Comparison of ENCODE assay signal across 8 cellular contexts in the genomic region with DNA sequence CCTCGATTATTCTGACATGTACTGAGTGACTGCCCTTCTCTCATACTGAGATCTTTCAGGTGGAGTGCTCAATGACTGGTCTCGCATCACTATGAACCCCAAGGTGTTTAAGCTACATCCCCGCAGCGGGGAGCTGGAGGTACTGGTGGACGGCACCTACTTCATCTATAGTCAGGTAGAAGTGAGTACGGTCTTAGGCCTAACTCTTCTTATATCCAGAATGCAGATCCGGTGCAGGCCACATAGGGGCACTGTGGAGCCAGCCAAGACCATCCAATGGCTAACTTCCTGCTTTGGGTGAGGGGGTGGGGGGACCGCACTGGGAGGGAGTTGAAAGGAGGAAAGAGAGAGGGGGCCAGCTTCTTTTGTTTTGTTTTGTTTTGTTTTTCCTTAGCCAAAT. TPM values are rescaled to one million over a fixed set of nuclear protein-coding genes. Genes with fewer than 3 reads are reported as not detected.
DNase-seq lines count a peak whose midpoint lies in the region; ATAC-seq, FAIRE-seq and TF ChIP-seq lines count a peak whose summit lies in the region.

No MANE protein-coding gene starts in this region.

- no peaks in the 10 kb centered on the region for H3K79me1 ChIP-seq in H9 (ENCODE audit: insufficient read depth, low read depth, low read length, poor library complexity, severe bottlenecking)

- no peak overlapping the region for H2BK15ac ChIP-seq in H9 (ENCODE audit: low read depth, low read length)

- H4K91ac ChIP-seq in H9 (ENCODE audit: insufficient read length, low read depth, low read length): no peak overlapping the region

- TF ChIP-seq CTCF in H9 (conservative IDR thresholded peaks at IDR 0.05) (peak; percentile 67), bronchial epithelial cell (IDR thresholded peaks at IDR 0.05; ENCODE audit: insufficient read depth, low read length, severe bottlenecking) (peak; percentile 64)

- no peak overlapping the region for H3K56ac ChIP-seq in H9 (ENCODE audit: insufficient read length, low read depth, low read length)

- H4K20me1 ChIP-seq in H9 (ENCODE audit: control insufficient read depth, insufficient read depth, insufficient read length): no peaks in the 10 kb centered on the region

- H3K23ac ChIP-seq in H9 (ENCODE audit: insufficient read length, low read depth, low read length): no peak overlapping the region

- no peak overlapping the region for H2BK20ac ChIP-seq in H9 (ENCODE audit: low read depth, low read length, poor library complexity, severe bottlenecking)

- H3K9me3 Mint-ChIP-seq in H9: peaks cover 63 to 77% of the 10 kb centered on the region in 2 experiments

- H4K8ac ChIP-seq in H9 (replicated peaks; ENCODE audit: insufficient read length, low read depth, low read length): no peak overlapping the region

- no peaks in the 10 kb centered on the region for H3K36me3 ChIP-seq in bronchial epithelial cell (ENCODE audit: control insufficient read depth, insufficient read depth, low read length)

- FAIRE-seq in bronchial epithelial cell (lab: Jason Lieb, UNC): no peak

- H3K14ac ChIP-seq in H9 (ENCODE audit: insufficient read depth, low read length): no peak overlapping the region

- no peak overlapping the region for H3K4me2 ChIP-seq in H9 (ENCODE audit: insufficient read depth, insufficient read length, low read length)

- no peaks in the 10 kb centered on the region for H3K27me3 ChIP-seq in H9 (ENCODE audit: insufficient read depth, low read length)
- H3K27me3 ChIP-seq in bronchial epithelial cell (ENCODE audit: control insufficient read depth, insufficient read depth, low read length): no peaks in the 10 kb centered on the region

- no peak overlapping the region for H4K5ac ChIP-seq in H9 (ENCODE audit: insufficient read length, low read depth, low read length)

- peak; percentile 12 for DNase-seq in activated T-cell treated with anti-CD3 and anti-CD28 coated beads for 48 hours (ENCODE audit: low read depth)
- no peak for DNase-seq in activated T-cell treated with anti-CD3 and anti-CD28 coated beads, Interleukin-2, amount 50 U/mL, for 1 hour
- DNase-seq in H9: peak; percentile 73
- DNase-seq in NCI-H82 (lab: John Stamatoyannopoulos, UW): peak; percentile 80
- no peak for DNase-seq in bronchial epithelial cell (ENCODE audit: low read depth)
- DNase-seq in myocyte (ENCODE audit: low read depth): peak; percentile 15
- DNase-seq in putamen (ENCODE audit: low spot score): no peak

- H3K9me3 ChIP-seq in H9 (ENCODE audit: control insufficient read depth, low read depth, low read length): peaks cover 36% of the 10 kb centered on the region

- no peak overlapping the region for H2BK12ac ChIP-seq in H9 (ENCODE audit: insufficient read length, low read depth, low read length)

- peaks cover 9 to 10% of the 10 kb centered on the region in 2 experiments; a peak in 3 of 4 replicates for H3K4me1 Mint-ChIP-seq in H9

- no peak overlapping the region for H3K18ac ChIP-seq in H9 (ENCODE audit: insufficient read length, low read depth, low read length)

- H3K9ac ChIP-seq in H9 (ENCODE audit: extremely low read depth, insufficient read length, low read length): no peak overlapping the region

- H3K27ac Mint-ChIP-seq in H9: no peak overlapping the region

- no peak overlapping the region for H3K27ac ChIP-seq in H9 (ENCODE audit: insufficient read length, low read depth, low read length)

- H2AK5ac ChIP-seq in H9 (ENCODE audit: insufficient read length, low read length): no peak overlapping the region

- no peak overlapping the region for H3T11ph ChIP-seq in H9 (ENCODE audit: low read length)

- no peak overlapping the region for H2AFZ ChIP-seq in H9 (ENCODE audit: low read length)

- H3K4me1 ChIP-seq in H9 (ENCODE audit: insufficient read depth, low read length): no peaks in the 10 kb centered on the region

- peaks cover 0 to 15% (median 3%) of the 10 kb centered on the region in 3 experiments; a peak in 2 of 7 replicates for H3K36me3 Mint-ChIP-seq in H9 (ENCODE audit: insufficient read depth in 1 of 3, low read depth in 3 of 3)

- H3K4me3 Mint-ChIP-seq in H9: no peak overlapping the region

- H3K27me3 Mint-ChIP-seq in H9 (ENCODE audit: low read depth): no peaks in the 10 kb centered on the region; the same call in 1 of the 2 replicates

- no CpG with 5 or more reads among the region's 8 CpGs for WGBS in H9 (ENCODE audit: extremely low coverage, insufficient read length, low lambda C conversion rate)

- no peak for ATAC-seq in HG03457 (IDR thresholded peaks at IDR 0.05; ENCODE audit: unreplicated experiment)

- H3K23me2 ChIP-seq in H9 (ENCODE audit: insufficient read length, low read depth, low read length, poor library complexity, severe bottlenecking): no peaks in the 10 kb centered on the region

- no peak overlapping the region for H3K4ac ChIP-seq in H9 (ENCODE audit: low read depth, low read length)

- no peak overlapping the region for H3K4me3 ChIP-seq in bronchial epithelial cell (ENCODE audit: low read depth, low read length)

- H2BK120ac ChIP-seq in H9 (ENCODE audit: low read depth, low read length, poor library complexity, severe bottlenecking): no peak overlapping the region

- no peak overlapping the region for H2BK5ac ChIP-seq in H9 (ENCODE audit: insufficient read length, low read length)

- no peaks in the 10 kb centered on the region for H3K79me2 ChIP-seq in H9 (ENCODE audit: insufficient read depth, low read length)

RNA-seq across cellular contexts. Expression of a gene that starts 16.4 kb away (rescaled TPM):
- total RNA-seq in H9 (2021) (not detected in 2 replicates), bronchial epithelial cell (not detected in 2 replicates), myocyte (not detected in 2 replicates)
- polyA plus RNA-seq in myocyte (2012): not detected

RNA-seq across cellular contexts. Expression of a gene that starts 28.9 kb away (rescaled TPM):
- total RNA-seq in H9 (2021) (0.18 TPM in 1 of 2 replicates, not detected in the other), bronchial epithelial cell (not detected in 2 replicates), myocyte (not detected in 2 replicates)
- polyA plus RNA-seq in myocyte (2012): not detected

Comparison
In these comparisons a context has a peak if more than half of its experiments do, and no peak if none do; other contexts are left out.
1. DNase-seq: peak in activated T-cell treated with anti-CD3 and anti-CD28 coated beads for 48 hours (single experiment), H9 (single experiment), NCI-H82 (single experiment) and myocyte (single experiment); none in activated T-cell treated with anti-CD3 and anti-CD28 coated beads, Interleukin-2, amount 50 U/mL, for 1 hour (single experiment), bronchial epithelial cell (single experiment) and putamen (single experiment).